ENCODE assay signal across 1 cellular context in the genomic region with DNA sequence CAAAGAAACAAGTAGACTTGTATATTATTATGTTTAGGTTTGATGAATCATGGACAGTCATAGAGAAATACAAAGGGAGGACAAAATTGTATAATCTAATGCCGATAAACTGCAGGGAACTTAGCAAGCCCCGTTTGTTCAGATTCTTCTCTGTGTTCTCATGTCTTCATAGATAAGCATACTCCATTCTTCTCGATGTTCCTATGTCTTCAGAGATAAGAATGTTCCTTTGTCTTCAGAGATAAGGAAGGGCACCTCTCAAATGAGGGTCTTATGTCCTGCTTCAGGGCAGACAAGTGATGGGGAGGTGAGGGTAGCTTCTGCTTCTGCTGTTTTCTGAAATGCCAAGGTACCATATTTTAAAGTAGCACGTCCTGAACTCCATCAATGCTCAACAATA.
TF ChIP-seq lines count a peak whose summit lies in the region.

No MANE protein-coding gene starts in this region.

TF ChIP-seq in HepG2, 621 proteins besides CTCF, POLR2A, EP300 and RAD21:
- TF ChIP-seq PPARG (CRISPR knock-in tag; conservative IDR thresholded peaks at IDR 0.05) (no peak), BORCS8-MEF2B (CRISPR knock-in tag; IDR thresholded peaks at IDR 0.05) (no peak), KMT2A (CRISPR knock-in tag; IDR thresholded peaks at IDR 0.05) (no peak), IKZF1 (IDR thresholded peaks at IDR 0.05) (no peak), YEATS2 (CRISPR knock-in tag; IDR thresholded peaks at IDR 0.05; ENCODE audit: borderline replicate concordance) (no peak), ZFP37 (CRISPR knock-in tag; IDR thresholded peaks at IDR 0.05; ENCODE audit: borderline replicate concordance) (no peak), CEBPB (IDR thresholded peaks at IDR 0.05; ENCODE audit: borderline replicate concordance, low read depth, low read length) (no peak), ZNF326 (CRISPR knock-in tag; IDR thresholded peaks at IDR 0.05; ENCODE audit: borderline replicate concordance) (no peak)
- TF ChIP-seq, protein P1, sequence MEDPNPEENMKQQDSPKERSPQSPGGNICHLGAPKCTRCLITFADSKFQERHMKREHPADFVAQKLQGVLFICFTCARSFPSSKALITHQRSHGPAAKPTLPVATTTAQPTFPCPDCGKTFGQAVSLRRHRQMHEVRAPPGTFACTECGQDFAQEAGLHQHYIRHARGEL (CRISPR knock-in tag; IDR thresholded peaks at IDR 0.05), result no peak
- TF ChIP-seq, protein P2, sequence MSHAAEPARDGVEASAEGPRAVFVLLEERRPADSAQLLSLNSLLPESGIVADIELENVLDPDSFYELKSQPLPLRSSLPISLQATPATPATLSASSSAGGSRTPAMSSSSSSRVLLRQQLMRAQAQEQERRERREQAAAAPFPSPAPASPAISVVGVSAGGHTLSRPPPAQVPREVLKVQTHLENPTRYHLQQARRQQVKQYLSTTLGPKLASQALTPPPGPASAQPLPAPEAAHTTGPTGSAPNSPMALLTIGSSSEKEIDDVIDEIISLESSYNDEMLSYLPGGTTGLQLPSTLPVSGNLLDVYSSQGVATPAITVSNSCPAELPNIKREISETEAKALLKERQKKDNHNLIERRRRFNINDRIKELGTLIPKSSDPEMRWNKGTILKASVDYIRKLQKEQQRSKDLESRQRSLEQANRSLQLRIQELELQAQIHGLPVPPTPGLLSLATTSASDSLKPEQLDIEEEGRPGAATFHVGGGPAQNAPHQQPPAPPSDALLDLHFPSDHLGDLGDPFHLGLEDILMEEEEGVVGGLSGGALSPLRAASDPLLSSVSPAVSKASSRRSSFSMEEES (CRISPR knock-in tag; IDR thresholded peaks at IDR 0.05), result no peak
- TF ChIP-seq, protein P3, sequence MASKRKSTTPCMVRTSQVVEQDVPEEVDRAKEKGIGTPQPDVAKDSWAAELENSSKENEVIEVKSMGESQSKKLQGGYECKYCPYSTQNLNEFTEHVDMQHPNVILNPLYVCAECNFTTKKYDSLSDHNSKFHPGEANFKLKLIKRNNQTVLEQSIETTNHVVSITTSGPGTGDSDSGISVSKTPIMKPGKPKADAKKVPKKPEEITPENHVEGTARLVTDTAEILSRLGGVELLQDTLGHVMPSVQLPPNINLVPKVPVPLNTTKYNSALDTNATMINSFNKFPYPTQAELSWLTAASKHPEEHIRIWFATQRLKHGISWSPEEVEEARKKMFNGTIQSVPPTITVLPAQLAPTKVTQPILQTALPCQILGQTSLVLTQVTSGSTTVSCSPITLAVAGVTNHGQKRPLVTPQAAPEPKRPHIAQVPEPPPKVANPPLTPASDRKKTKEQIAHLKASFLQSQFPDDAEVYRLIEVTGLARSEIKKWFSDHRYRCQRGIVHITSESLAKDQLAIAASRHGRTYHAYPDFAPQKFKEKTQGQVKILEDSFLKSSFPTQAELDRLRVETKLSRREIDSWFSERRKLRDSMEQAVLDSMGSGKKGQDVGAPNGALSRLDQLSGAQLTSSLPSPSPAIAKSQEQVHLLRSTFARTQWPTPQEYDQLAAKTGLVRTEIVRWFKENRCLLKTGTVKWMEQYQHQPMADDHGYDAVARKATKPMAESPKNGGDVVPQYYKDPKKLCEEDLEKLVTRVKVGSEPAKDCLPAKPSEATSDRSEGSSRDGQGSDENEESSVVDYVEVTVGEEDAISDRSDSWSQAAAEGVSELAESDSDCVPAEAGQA (IDR thresholded peaks at IDR 0.05; ENCODE audit: low read depth), result no peak
- TF ChIP-seq, protein P3 (CRISPR knock-in tag; IDR thresholded peaks at IDR 0.05; ENCODE audit: borderline replicate concordance), result no peak
